ENCODE assay signal across 30 cellular contexts in genomic region chr15:75437721-75438120, GRCh38. TPM values are rescaled to one million over a fixed set of nuclear protein-coding genes. Genes with fewer than 3 reads are reported as not detected.
A peak's percentile ranks its signal among the peaks of the same experiment; 100 is the strongest.
DNase-seq lines count a peak whose midpoint lies in the region; ATAC-seq and TF ChIP-seq lines count a peak whose summit lies in the region.
"Had no signal": no experiment of that assay in that cellular context is flagged by ENCODE, and none has a peak within 500 bp of the region (broad histone marks: within the 10 kb centered on the region; RNA-seq: fewer than 3 reads in every experiment).

No MANE protein-coding gene starts in this region.

- no peak for DNase-seq in activated T-cell treated with anti-CD3 and anti-CD28 coated beads, Interleukin-2, amount 50 U/mL, for 72 hours
- DNase-seq in activated T-cell treated with anti-CD3 and anti-CD28 coated beads, Interleukin-2, amount 50 U/mL, for 1 hour: no peak
- DNase-seq in RWPE1 (ENCODE audit: low spot score) (no peak), AML-193 (lab: John Stamatoyannopoulos, UW) (no peak)
- no peak for DNase-seq in central memory CD8-positive, alpha-beta T cell (ENCODE audit: low spot score in 2 of 2)
- DNase-seq in stimulated activated naive B cell treated with anti-CD40 and anti-IgM and Interleukin-4, amounts not matched to agents 10 μg/mL and 1 μg/mL and 100 μg/mL, for 72 hours: no peak
- DNase-seq in stimulated activated CD4-positive, alpha-beta T cell treated with anti-CD3 and anti-CD28 coated beads, Interleukin-4, amount 100 ng/mL, for 24 hours: no peak
- DNase-seq: activated gamma-delta T cell treated with Interleukin-2 at 50 U/mL for 16 hours; amygdala; Calu3; DMS79 treated with DMSO at 0.1 percent for 48 hours; gastrocnemius medialis; GDM1; lower lobe of right lung; MG63; NCI-H1105 treated with DMSO at 0.1 percent for 48 hours; NCI-H187 treated with DMSO at 0.1 percent for 48 hours; NCI-H2171; NCI-H82; Peyer's patch; SHP77 treated with DMSO at 0.1 percent for 48 hours; small intestine; stimulated activated naive CD8-positive, alpha-beta T cell treated with anti-CD3 and anti-CD28 coated beads, Interleukin-15, amount 100 ng/mL, for 72 hours; T1000; WERI-Rb-1 had no signal

- peak overlapping the region; percentile 2 for H3K27ac Mint-ChIP-seq in activated T-cell treated with anti-CD3 and anti-CD28 coated beads, Interleukin-2, amount 50 U/mL, for 72 hours
- H3K27ac Mint-ChIP-seq in central memory CD8-positive, alpha-beta T cell (ENCODE audit: low read depth): peak overlapping the region; percentile 54
- H3K27ac Mint-ChIP-seq in stimulated activated naive B cell treated with anti-CD40 and anti-IgM and Interleukin-4, amounts not matched to agents 10 μg/mL and 1 μg/mL and 100 μg/mL, for 72 hours: peak overlapping the region; percentile 47

- CTCF ChIA-PET in RWPE1 (lab: Yijun Ruan, JAX): no interaction called here

- no peaks in the 10 kb centered on the region for H3K27me3 Mint-ChIP-seq in activated T-cell treated with anti-CD3 and anti-CD28 coated beads, Interleukin-2, amount 50 U/mL, for 72 hours (ENCODE audit: low read depth)
- no peaks in the 10 kb centered on the region for H3K27me3 Mint-ChIP-seq in central memory CD8-positive, alpha-beta T cell
- H3K27me3 Mint-ChIP-seq in stimulated activated naive B cell treated with anti-CD40 and anti-IgM and Interleukin-4, amounts not matched to agents 10 μg/mL and 1 μg/mL and 100 μg/mL, for 72 hours: no peaks in the 10 kb centered on the region
- H3K27me3 Mint-ChIP-seq: stimulated activated naive CD8-positive, alpha-beta T cell treated with anti-CD3 and anti-CD28 coated beads, Interleukin-15, amount 100 ng/mL, for 72 hours had no signal

- H3K27ac ChIP-seq in RWPE1: peak overlapping the region; percentile 4; the same call in 1 of the 2 replicates
- H3K27ac ChIP-seq: BLaER1, gastrocnemius medialis, KMS-11, lower lobe of right lung, parathyroid adenoma, Peyer's patch, right atrium auricular region, vagina, WERI-Rb-1 had no signal

- peaks cover 55% of the 10 kb centered on the region for H3K4me1 Mint-ChIP-seq in activated T-cell treated with anti-CD3 and anti-CD28 coated beads, Interleukin-2, amount 50 U/mL, for 72 hours (ENCODE audit: low read depth)
- H3K4me1 Mint-ChIP-seq in central memory CD8-positive, alpha-beta T cell: peaks cover 52% of the 10 kb centered on the region
- H3K4me1 Mint-ChIP-seq in stimulated activated naive B cell treated with anti-CD40 and anti-IgM and Interleukin-4, amounts not matched to agents 10 μg/mL and 1 μg/mL and 100 μg/mL, for 72 hours: peaks cover 24 to 40% of the 10 kb centered on the region in 2 donors

- no peak overlapping the region for H3K4me3 Mint-ChIP-seq in activated T-cell treated with anti-CD3 and anti-CD28 coated beads, Interleukin-2, amount 50 U/mL, for 72 hours
- no peak overlapping the region for H3K4me3 Mint-ChIP-seq in central memory CD8-positive, alpha-beta T cell
- H3K4me3 Mint-ChIP-seq in stimulated activated naive B cell treated with anti-CD40 and anti-IgM and Interleukin-4, amounts not matched to agents 10 μg/mL and 1 μg/mL and 100 μg/mL, for 72 hours: no peak overlapping the region
- H3K4me3 Mint-ChIP-seq: stimulated activated naive CD8-positive, alpha-beta T cell treated with anti-CD3 and anti-CD28 coated beads, Interleukin-15, amount 100 ng/mL, for 72 hours had no signal

- H3K9me3 Mint-ChIP-seq in activated T-cell treated with anti-CD3 and anti-CD28 coated beads, Interleukin-2, amount 50 U/mL, for 72 hours: no peaks in the 10 kb centered on the region
- no peaks in the 10 kb centered on the region for H3K9me3 Mint-ChIP-seq in central memory CD8-positive, alpha-beta T cell
- no peaks in the 10 kb centered on the region for H3K9me3 Mint-ChIP-seq in stimulated activated naive B cell treated with anti-CD40 and anti-IgM and Interleukin-4, amounts not matched to agents 10 μg/mL and 1 μg/mL and 100 μg/mL, for 72 hours
- H3K9me3 Mint-ChIP-seq: stimulated activated naive CD8-positive, alpha-beta T cell treated with anti-CD3 and anti-CD28 coated beads, Interleukin-15, amount 100 ng/mL, for 72 hours had no signal

- peaks cover 3 to 27% of the 10 kb centered on the region in 2 donors for H3K36me3 Mint-ChIP-seq in activated T-cell treated with anti-CD3 and anti-CD28 coated beads, Interleukin-2, amount 50 U/mL, for 72 hours (ENCODE audit: insufficient read depth in 2 of 2)
- H3K36me3 Mint-ChIP-seq in central memory CD8-positive, alpha-beta T cell (ENCODE audit: insufficient read depth): peaks cover 35% of the 10 kb centered on the region
- H3K36me3 Mint-ChIP-seq in stimulated activated naive B cell treated with anti-CD40 and anti-IgM and Interleukin-4, amounts not matched to agents 10 μg/mL and 1 μg/mL and 100 μg/mL, for 72 hours: peaks cover 26 to 46% of the 10 kb centered on the region in 2 donors

- TF ChIP-seq CTCF in RWPE1 (conservative IDR thresholded peaks at IDR 0.05; ENCODE audit: low read depth): no peak

- POLR2A ChIA-PET in RWPE1 (lab: Yijun Ruan, JAX; ENCODE audit: low non-redundant PET): no interaction called here

- ATAC-seq in activated T-cell treated with anti-CD3 and anti-CD28 coated beads, Interleukin-2, amount 50 U/mL, for 72 hours (replicated peaks in 1 of 2): no peak
- no peak for ATAC-seq in central memory CD8-positive, alpha-beta T cell (replicated peaks; ENCODE audit: extremely low read depth, poor library complexity, severe bottlenecking)
- no peak for ATAC-seq in stimulated activated naive B cell treated with anti-CD40 and anti-IgM and Interleukin-4, amounts not matched to agents 10 μg/mL and 1 μg/mL and 100 μg/mL, for 72 hours (replicated peaks)
- ATAC-seq: gastrocnemius medialis; lower lobe of right lung; stimulated activated naive CD8-positive, alpha-beta T cell treated with anti-CD3 and anti-CD28 coated beads, Interleukin-15, amount 100 ng/mL, for 72 hours had no signal

RNA-seq across cellular contexts. Expression of gene SIN3A, which starts 13.8 kb away (rescaled TPM):
- 10 to 100 TPM; 93.1 to 96.4 TPM for total RNA-seq in activated T-cell treated with anti-CD3 and anti-CD28 coated beads, Interleukin-2, amount 50 U/mL, for 72 hours

Comparison
In these comparisons a context has a peak if more than half of its experiments do, and no peak if none do; other contexts are left out.
1. H3K27ac Mint-ChIP-seq: peak in every context shown above with its lines; median percentile 54 in central memory CD8-positive, alpha-beta T cell; 47 in stimulated activated naive B cell treated with anti-CD40 and anti-IgM and Interleukin-4, amounts not matched to agents 10 μg/mL and 1 μg/mL and 100 μg/mL, for 72 hours; 2 in activated T-cell treated with anti-CD3 and anti-CD28 coated beads, Interleukin-2, amount 50 U/mL, for 72 hours.